In the genomic region with DNA sequence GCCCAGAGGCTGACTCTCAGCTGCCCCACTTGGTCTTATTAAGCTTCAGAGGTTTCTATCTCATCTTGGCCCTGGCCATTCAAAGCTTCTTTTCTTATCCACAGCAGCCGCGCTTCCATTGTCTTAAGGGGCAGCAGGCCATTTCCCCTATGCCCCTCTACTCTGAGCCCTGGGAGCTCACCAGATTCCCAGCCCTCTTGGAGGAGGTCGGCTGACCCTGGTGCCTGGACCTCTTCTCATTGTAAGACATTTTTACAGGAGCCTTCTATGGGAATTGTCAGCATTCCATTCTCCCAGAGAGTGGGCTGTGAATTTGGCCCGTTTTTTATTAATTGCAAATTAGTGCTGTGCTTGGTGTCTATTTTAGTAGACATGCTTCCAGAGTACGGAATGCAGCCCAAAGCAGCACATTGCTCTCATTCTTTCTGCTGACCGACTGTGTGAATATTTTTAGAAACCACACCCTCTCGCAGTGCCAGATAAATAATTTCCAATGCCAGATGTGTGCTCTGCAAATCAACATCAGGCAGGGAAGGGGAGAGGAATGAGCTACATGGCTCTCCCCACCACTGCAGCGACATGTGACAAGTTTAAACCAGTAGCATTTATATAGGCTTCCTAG, we compare ENCODE assay signal across 10 cellular contexts. TPM values are rescaled to one million over a fixed set of nuclear protein-coding genes. Genes with fewer than 3 reads are reported as not detected.
DNase-seq lines count a peak whose midpoint lies in the region; ATAC-seq and TF ChIP-seq lines count a peak whose summit lies in the region.
"Had no signal": no experiment of that assay in that cellular context is flagged by ENCODE, and none has a peak within 500 bp of the region (broad histone marks: within the 10 kb centered on the region; RNA-seq: fewer than 3 reads in every experiment).

No MANE protein-coding gene starts in this region.

- peak; percentile 55 for DNase-seq in ELF-1 (ENCODE audit: low read depth, low spot score)
- peak; percentile 66 to 85 for DNase-seq in cardiac fibroblast (ENCODE audit: low read depth in 2 of 2)
- peak in 1 of 3 donors; percentile 60 for DNase-seq in right cardiac atrium
- no peak for DNase-seq in spleen
- DNase-seq in cerebellar cortex (ENCODE audit: low spot score) = no peak
- DNase-seq in activated T-helper 2 cell treated with anti-CD3 and anti-CD28 coated beads, Interferon-gamma antibody, Interleukin-2, Interleukin-4, amounts not matched to agents 10 μg/mL and 5 μg/mL and 100 μg/mL, durations not matched to agents 14 hours and 24 hours and 36 hours (ENCODE audit: low spot score) = no peak
- DNase-seq: DMS 273 treated with DMSO at 0.1 percent for 48 hours had no signal

- intact Hi-C loops in right cardiac atrium (cut with DNase I) = no loop called here
- intact Hi-C loops in spleen (cut with DNase I; ENCODE audit: low total_unique reads) = no loop called here
- intact Hi-C loops in activated T-helper 2 cell treated with anti-CD3 and anti-CD28 coated beads, Interferon-gamma antibody, Interleukin-2, Interleukin-4, amounts not matched to agents 10 μg/mL and 5 μg/mL and 100 μg/mL, durations not matched to agents 14 hours and 24 hours and 36 hours (cut with micrococcal nuclease) = no loop called here

- H3K9me3 ChIP-seq in right cardiac atrium (ENCODE audit: control insufficient read depth, low read length) (no peaks in the 10 kb centered on the region), spleen (peaks cover 0 to 3% (median 0%) of the 10 kb centered on the region in 8 donors)

- no peak for TF ChIP-seq CTCF in cardiac fibroblast (IDR thresholded peaks at IDR 0.05; ENCODE audit: low read depth, low read length)
- TF ChIP-seq CTCF in spleen (IDR thresholded peaks at IDR 0.05 in 8 of 11, conservative IDR thresholded peaks at IDR 0.05 in 3 of 11) = no peak

- no peak overlapping the region for H3K27ac Mint-ChIP-seq in activated T-helper 2 cell treated with anti-CD3 and anti-CD28 coated beads, Interferon-gamma antibody, Interleukin-2, Interleukin-4, amounts not matched to agents 10 μg/mL and 5 μg/mL and 100 μg/mL, durations not matched to agents 14 hours and 24 hours and 36 hours
- H3K27ac Mint-ChIP-seq: memory B cell had no signal

- TF ChIP-seq POLR2A in spleen (IDR thresholded peaks at IDR 0.05) = no peak

- no peaks in the 10 kb centered on the region for H3K4me1 Mint-ChIP-seq in activated T-helper 2 cell treated with anti-CD3 and anti-CD28 coated beads, Interferon-gamma antibody, Interleukin-2, Interleukin-4, amounts not matched to agents 10 μg/mL and 5 μg/mL and 100 μg/mL, durations not matched to agents 14 hours and 24 hours and 36 hours (ENCODE audit: low read depth)
- H3K4me1 Mint-ChIP-seq: memory B cell had no signal

- H3K27me3 ChIP-seq in right cardiac atrium (ENCODE audit: control insufficient read depth, insufficient read depth) (no peaks in the 10 kb centered on the region), spleen (replicated peaks in 1 of 7) (peaks cover 0 to 64% (median 0%) of the 10 kb centered on the region in 7 donors)

- H3K4me3 ChIP-seq in cardiac fibroblast (replicated peaks in 1 of 2; ENCODE audit: low read depth in 2 of 2, low read length in 2 of 2) = no peak overlapping the region
- no peak overlapping the region for H3K4me3 ChIP-seq in right cardiac atrium (ENCODE audit: low read length)
- H3K4me3 ChIP-seq in spleen = no peak overlapping the region

- H3K4me1 ChIP-seq in right cardiac atrium (ENCODE audit: control insufficient read depth, insufficient read depth, low read length) (peaks cover 27% of the 10 kb centered on the region), spleen (peaks cover 0 to 9% (median 0%) of the 10 kb centered on the region in 6 donors)

- H3K36me3 ChIP-seq in spleen = no peaks in the 10 kb centered on the region

- WGBS in right cardiac atrium = 15% methylated on average over 8 of the region's 8 CpGs
- 60 to 73% (median 65%) methylated on average over 8 of the region's 8 CpGs for WGBS in spleen, 5 donors

- H3K9me3 Mint-ChIP-seq in activated T-helper 2 cell treated with anti-CD3 and anti-CD28 coated beads, Interferon-gamma antibody, Interleukin-2, Interleukin-4, amounts not matched to agents 10 μg/mL and 5 μg/mL and 100 μg/mL, durations not matched to agents 14 hours and 24 hours and 36 hours = no peaks in the 10 kb centered on the region
- H3K9me3 Mint-ChIP-seq: memory B cell had no signal

- peak; percentile 68 to 75 for ATAC-seq in right cardiac atrium
- no peak for ATAC-seq in HG03196 (IDR thresholded peaks at IDR 0.05; ENCODE audit: unreplicated experiment)
- no peak for ATAC-seq in HG03097 (IDR thresholded peaks at IDR 0.05; ENCODE audit: low FRiP score, unreplicated experiment)

- H3K27ac ChIP-seq in right cardiac atrium (ENCODE audit: low read length) (peak overlapping the region; percentile 91), spleen (peak overlapping the region in 6 of 8 donors; percentile 17 to 46 (median 37))

- no peaks in the 10 kb centered on the region for H3K36me3 Mint-ChIP-seq in activated T-helper 2 cell treated with anti-CD3 and anti-CD28 coated beads, Interferon-gamma antibody, Interleukin-2, Interleukin-4, amounts not matched to agents 10 μg/mL and 5 μg/mL and 100 μg/mL, durations not matched to agents 14 hours and 24 hours and 36 hours (ENCODE audit: low read depth)
- H3K36me3 Mint-ChIP-seq: memory B cell had no signal

- no peak overlapping the region for H3K4me3 Mint-ChIP-seq in activated T-helper 2 cell treated with anti-CD3 and anti-CD28 coated beads, Interferon-gamma antibody, Interleukin-2, Interleukin-4, amounts not matched to agents 10 μg/mL and 5 μg/mL and 100 μg/mL, durations not matched to agents 14 hours and 24 hours and 36 hours (ENCODE audit: low read depth)
- H3K4me3 Mint-ChIP-seq: memory B cell had no signal

- H3K27me3 Mint-ChIP-seq in activated T-helper 2 cell treated with anti-CD3 and anti-CD28 coated beads, Interferon-gamma antibody, Interleukin-2, Interleukin-4, amounts not matched to agents 10 μg/mL and 5 μg/mL and 100 μg/mL, durations not matched to agents 14 hours and 24 hours and 36 hours (ENCODE audit: low read depth) = peaks cover 53% of the 10 kb centered on the region

RNA-seq across cellular contexts. Expression of a gene that starts 58.5 kb away (rescaled TPM):
- total RNA-seq in right cardiac atrium = 10 to 100 TPM; 20.1 to 30.2 (median 23.7) TPM
- polyA plus RNA-seq in right cardiac atrium = 10.0 TPM
- 1 to 10 TPM in 6 of 7 donors, under 1 TPM in 1; 0.93 to 3.3 (median 1.5) TPM for total RNA-seq in spleen
- under 1 TPM; 0.20 to 0.67 (median 0.59) TPM for polyA plus RNA-seq in spleen
- total RNA-seq in activated T-helper 2 cell treated with anti-CD3 and anti-CD28 coated beads, Interferon-gamma antibody, Interleukin-2, Interleukin-4, amounts not matched to agents 10 μg/mL and 5 μg/mL and 100 μg/mL, durations not matched to agents 14 hours and 24 hours and 36 hours = 0.02 and 0.11 TPM in 2 replicates

Comparison
In these comparisons a context has a peak if more than half of its experiments do, and no peak if none do; other contexts are left out.
1. DNase-seq: peak in ELF-1 (single experiment) and cardiac fibroblast (2 of 2); none in spleen (single experiment), cerebellar cortex (single experiment) and activated T-helper 2 cell treated with anti-CD3 and anti-CD28 coated beads, Interferon-gamma antibody, Interleukin-2, Interleukin-4, amounts not matched to agents 10 μg/mL and 5 μg/mL and 100 μg/mL, durations not matched to agents 14 hours and 24 hours and 36 hours (single experiment).
2. ATAC-seq: peak in right cardiac atrium (2 of 2); none in HG03196 (single experiment) and HG03097 (single experiment).
3. RNA of a gene that starts 58.5 kb away (total RNA-seq): 20.1 to 30.2 TPM in right cardiac atrium; 0.93 to 3.3 TPM in spleen and 0.02 to 0.11 TPM in activated T-helper 2 cell treated with anti-CD3 and anti-CD28 coated beads, Interferon-gamma antibody, Interleukin-2, Interleukin-4, amounts not matched to agents 10 μg/mL and 5 μg/mL and 100 μg/mL, durations not matched to agents 14 hours and 24 hours and 36 hours; every median in the first group is over 4 times any median in the second.